Comparison of ENCODE assay signal across 20 cellular contexts in the genomic region with DNA sequence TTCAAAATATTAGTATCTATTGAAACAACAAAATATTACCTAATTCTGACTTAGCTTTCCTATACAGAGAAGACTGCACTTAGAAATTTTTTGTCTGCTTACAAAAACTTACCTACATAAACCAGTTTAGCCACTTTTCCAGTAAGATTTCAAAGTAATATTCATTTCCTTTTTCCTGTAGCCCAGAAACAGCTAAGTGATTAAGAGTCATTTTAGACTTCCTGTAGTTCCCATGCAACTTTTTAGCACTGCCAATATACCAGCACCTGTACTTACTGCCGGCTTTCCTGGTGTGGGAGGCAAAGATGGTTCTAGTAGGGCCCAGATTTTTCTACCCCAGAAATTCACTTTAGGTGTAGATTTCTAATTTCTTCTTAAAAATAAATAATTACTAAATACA. TPM values are rescaled to one million over a fixed set of nuclear protein-coding genes. Genes with fewer than 3 reads are reported as not detected.
DNase-seq lines count a peak whose midpoint lies in the region; ATAC-seq and TF ChIP-seq lines count a peak whose summit lies in the region.
"Had no signal": no experiment of that assay in that cellular context is flagged by ENCODE, and none has a peak within 500 bp of the region (broad histone marks: within the 10 kb centered on the region; RNA-seq: fewer than 3 reads in every experiment).

No MANE protein-coding gene starts in this region.

- ATAC-seq in mucosa of descending colon = peak; percentile 69
- no peak for ATAC-seq in GM21381 (IDR thresholded peaks at IDR 0.05; ENCODE audit: unreplicated experiment)
- ATAC-seq in activated CD4-positive, CD25-positive, alpha-beta regulatory T cell treated with anti-CD3 and anti-CD28 coated beads, Interleukin-2, amount 50 U/mL, for 24 hours = no peak
- ATAC-seq: right cardiac atrium; stimulated activated naive CD8-positive, alpha-beta T cell treated with anti-CD3 and anti-CD28 coated beads, Interleukin-15, amount 100 ng/mL, for 72 hours had no signal

- peak; percentile 54 for DNase-seq in DMS53 (lab: John Stamatoyannopoulos, UW)
- DNase-seq in HT1080 (ENCODE audit: low read depth) = peak; percentile 15
- DNase-seq in endothelial cell (ENCODE audit: low spot score) = no peak
- no peak for DNase-seq in mucosa of descending colon
- DNase-seq in Kasumi-1 (lab: John Stamatoyannopoulos, UW) = no peak
- no peak for DNase-seq in AML-193 (lab: John Stamatoyannopoulos, UW)
- DNase-seq: activated CD4-positive, CD25-positive, alpha-beta regulatory T cell treated with anti-CD3 and anti-CD28 coated beads, Interleukin-2, amount 50 U/mL, for 72 hours; activated naive CD4-positive, alpha-beta T cell treated with Interleukin-2 at 50 U/mL for 16 hours; erythroblast; immature natural killer cell; MM.1S; NCI-H1930; NCI-H510A; right cardiac atrium; stimulated activated CD4-positive, alpha-beta T cell treated with anti-CD3 and anti-CD28 coated beads, Interleukin-15, amount 100 ng/mL, for 24 hours; stimulated activated naive CD8-positive, alpha-beta T cell treated with anti-CD3 and anti-CD28 coated beads, Interleukin-15, amount 100 ng/mL, for 72 hours had no signal

- peak overlapping the region; percentile 50 for H3K27ac Mint-ChIP-seq in endothelial cell (ENCODE audit: unreplicated experiment)
- H3K27ac Mint-ChIP-seq: immature natural killer cell had no signal

- peaks cover 7% of the 10 kb centered on the region for H3K36me3 ChIP-seq in mucosa of descending colon (ENCODE audit: low read depth)

- TF ChIP-seq CTCF in endothelial cell (IDR thresholded peaks at IDR 0.05; ENCODE audit: unreplicated experiment) = no peak
- no peak for TF ChIP-seq CTCF in mucosa of descending colon (IDR thresholded peaks at IDR 0.05)

- H3K4me3 Mint-ChIP-seq in endothelial cell (ENCODE audit: unreplicated experiment) = peak overlapping the region; percentile 16
- H3K4me3 Mint-ChIP-seq: immature natural killer cell; stimulated activated naive CD8-positive, alpha-beta T cell treated with anti-CD3 and anti-CD28 coated beads, Interleukin-15, amount 100 ng/mL, for 72 hours had no signal

- H3K36me3 Mint-ChIP-seq in endothelial cell (ENCODE audit: low read depth, unreplicated experiment) = peaks cover 14% of the 10 kb centered on the region

- no peaks in the 10 kb centered on the region for H3K4me1 ChIP-seq in mucosa of descending colon (ENCODE audit: low read depth)

- H3K27me3 Mint-ChIP-seq in endothelial cell (ENCODE audit: unreplicated experiment) = peaks cover 4% of the 10 kb centered on the region
- H3K27me3 Mint-ChIP-seq: stimulated activated naive CD8-positive, alpha-beta T cell treated with anti-CD3 and anti-CD28 coated beads, Interleukin-15, amount 100 ng/mL, for 72 hours had no signal

- H3K4me3 ChIP-seq in mucosa of descending colon = no peak overlapping the region
- H3K4me3 ChIP-seq: coronary artery, vagina had no signal

- H3K9me3 Mint-ChIP-seq in endothelial cell (ENCODE audit: unreplicated experiment) = no peaks in the 10 kb centered on the region
- H3K9me3 Mint-ChIP-seq: immature natural killer cell; stimulated activated naive CD8-positive, alpha-beta T cell treated with anti-CD3 and anti-CD28 coated beads, Interleukin-15, amount 100 ng/mL, for 72 hours had no signal

- intact Hi-C loops in mucosa of descending colon (cut with DNase I, micrococcal nuclease) = no loop called here

- H3K9me3 ChIP-seq in mucosa of descending colon = no peaks in the 10 kb centered on the region
- H3K9me3 ChIP-seq: vagina had no signal

- H3K4me1 Mint-ChIP-seq in endothelial cell (ENCODE audit: unreplicated experiment) = peaks cover 6% of the 10 kb centered on the region
- H3K4me1 Mint-ChIP-seq: stimulated activated naive CD8-positive, alpha-beta T cell treated with anti-CD3 and anti-CD28 coated beads, Interleukin-15, amount 100 ng/mL, for 72 hours had no signal

RNA-seq across cellular contexts. Expression of gene NT5C2, which starts 21.8 kb away (rescaled TPM):
- 29.2 and 40.0 TPM in 2 replicates for total RNA-seq in HT1080 (2014; rRNA removed; shearing (Covaris generic))
- 37.3 and 38.3 TPM in 2 replicates for polyA plus RNA-seq in HT1080 (2015; cell fraction: cytosol; rRNA removed)
- 85.6 and 105 TPM in 2 replicates for polyA plus RNA-seq in HT1080 (2015; cell fraction: nucleus; rRNA removed)
- total RNA-seq in endothelial cell (ENCODE audit: unreplicated experiment) (88.2 TPM), mucosa of descending colon (100 to 1,000 TPM in 2 of 3 donors, 10 to 100 TPM in 1; 84.9 to 105 (median 105) TPM)

Comparison
In these comparisons a context has a peak if more than half of its experiments do, and no peak if none do; other contexts are left out.
1. DNase-seq: peak in DMS53 (single experiment) and HT1080 (single experiment); none in endothelial cell (single experiment), mucosa of descending colon (0 of 3), Kasumi-1 (0 of 2) and AML-193 (0 of 2).